Comparison of ENCODE assay signal across 1 cellular context in the genomic region with DNA sequence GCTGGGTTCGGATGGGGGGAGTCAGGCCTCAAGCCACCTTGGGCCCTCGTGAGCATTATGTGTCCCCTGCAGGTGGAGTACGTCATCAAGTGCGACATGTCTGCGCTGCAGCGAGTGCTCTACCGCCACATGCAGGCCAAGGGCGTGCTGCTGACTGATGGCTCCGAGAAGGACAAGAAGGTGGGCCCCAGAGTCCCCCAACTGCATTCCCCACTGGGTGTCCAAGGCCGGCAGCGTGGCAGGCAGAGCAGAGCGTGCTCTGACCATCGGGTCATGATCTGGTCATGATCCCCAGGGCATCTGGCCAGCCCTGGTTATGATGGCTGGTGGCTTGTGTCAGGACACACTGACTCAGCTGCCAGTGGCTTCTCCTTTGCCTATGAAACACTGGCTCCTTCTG.
TF ChIP-seq lines count a peak whose summit lies in the region.

No MANE protein-coding gene starts in this region.

TF ChIP-seq in K562, 482 proteins besides CTCF, POLR2A, EP300 and RAD21:
- peak; percentile 53 for TF ChIP-seq POLR2G (IDR thresholded peaks at IDR 0.05; ENCODE audit: low read depth, low read length)
- TF ChIP-seq, protein P1, sequence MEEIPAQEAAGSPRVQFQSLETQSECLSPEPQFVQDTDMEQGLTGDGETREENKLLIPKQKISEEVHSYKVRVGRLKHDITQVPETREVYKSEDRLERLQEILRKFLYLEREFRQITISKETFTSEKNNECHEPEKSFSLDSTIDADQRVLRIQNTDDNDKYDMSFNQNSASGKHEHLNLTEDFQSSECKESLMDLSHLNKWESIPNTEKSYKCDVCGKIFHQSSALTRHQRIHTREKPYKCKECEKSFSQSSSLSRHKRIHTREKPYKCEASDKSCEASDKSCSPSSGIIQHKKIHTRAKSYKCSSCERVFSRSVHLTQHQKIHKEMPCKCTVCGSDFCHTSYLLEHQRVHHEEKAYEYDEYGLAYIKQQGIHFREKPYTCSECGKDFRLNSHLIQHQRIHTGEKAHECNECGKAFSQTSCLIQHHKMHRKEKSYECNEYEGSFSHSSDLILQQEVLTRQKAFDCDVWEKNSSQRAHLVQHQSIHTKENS (CRISPR knock-in tag; IDR thresholded peaks at IDR 0.05), result no peak
- TF ChIP-seq, protein P2, sequence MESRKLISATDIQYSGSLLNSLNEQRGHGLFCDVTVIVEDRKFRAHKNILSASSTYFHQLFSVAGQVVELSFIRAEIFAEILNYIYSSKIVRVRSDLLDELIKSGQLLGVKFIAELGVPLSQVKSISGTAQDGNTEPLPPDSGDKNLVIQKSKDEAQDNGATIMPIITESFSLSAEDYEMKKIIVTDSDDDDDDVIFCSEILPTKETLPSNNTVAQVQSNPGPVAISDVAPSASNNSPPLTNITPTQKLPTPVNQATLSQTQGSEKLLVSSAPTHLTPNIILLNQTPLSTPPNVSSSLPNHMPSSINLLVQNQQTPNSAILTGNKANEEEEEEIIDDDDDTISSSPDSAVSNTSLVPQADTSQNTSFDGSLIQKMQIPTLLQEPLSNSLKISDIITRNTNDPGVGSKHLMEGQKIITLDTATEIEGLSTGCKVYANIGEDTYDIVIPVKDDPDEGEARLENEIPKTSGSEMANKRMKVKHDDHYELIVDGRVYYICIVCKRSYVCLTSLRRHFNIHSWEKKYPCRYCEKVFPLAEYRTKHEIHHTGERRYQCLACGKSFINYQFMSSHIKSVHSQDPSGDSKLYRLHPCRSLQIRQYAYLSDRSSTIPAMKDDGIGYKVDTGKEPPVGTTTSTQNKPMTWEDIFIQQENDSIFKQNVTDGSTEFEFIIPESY (CRISPR knock-in tag; IDR thresholded peaks at IDR 0.05), result peak; percentile 41; the same call in 1 of the 2 replicates
